ENCODE assay signal across 1 cellular context in the genomic region with DNA sequence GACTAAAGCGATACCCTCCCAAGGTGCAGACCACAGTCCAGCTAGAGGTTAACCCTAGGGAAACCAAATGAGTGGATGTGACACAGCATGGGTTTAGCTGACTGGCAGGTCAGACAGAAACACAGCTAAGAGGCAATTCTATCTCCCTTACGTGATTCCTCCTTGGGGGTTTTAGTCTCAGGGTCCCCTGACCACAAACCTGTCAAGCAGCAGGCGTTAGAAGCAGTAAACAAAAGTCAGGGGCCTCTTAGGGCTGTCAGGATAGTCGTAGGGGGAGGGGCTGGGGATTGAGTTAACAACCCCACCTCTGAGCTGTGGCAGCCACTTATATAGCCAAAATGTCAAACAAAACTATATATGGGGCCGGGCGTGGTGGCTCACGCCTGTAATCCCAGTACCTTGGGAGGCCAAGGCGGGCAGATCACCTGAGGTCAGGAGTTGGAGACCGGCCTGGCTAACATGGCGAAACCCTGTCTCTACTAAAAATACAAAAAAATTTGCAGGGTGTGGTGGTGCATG.
TF ChIP-seq lines count a peak whose summit lies in the region.

No MANE protein-coding gene starts in this region.

TF ChIP-seq in GM12878, 131 proteins besides CTCF, POLR2A, EP300 and RAD21:
- TF ChIP-seq CHD2 (IDR thresholded peaks at IDR 0.05; ENCODE audit: borderline replicate concordance, low read depth, low read length) (no peak), NR2F1 (conservative IDR thresholded peaks at IDR 0.05) (0 out of 2 replicates have a peak, but pooled peaks have one; percentile 30), BACH1 (IDR thresholded peaks at IDR 0.05; ENCODE audit: borderline replicate concordance) (no peak)
- TF ChIP-seq, protein P1, sequence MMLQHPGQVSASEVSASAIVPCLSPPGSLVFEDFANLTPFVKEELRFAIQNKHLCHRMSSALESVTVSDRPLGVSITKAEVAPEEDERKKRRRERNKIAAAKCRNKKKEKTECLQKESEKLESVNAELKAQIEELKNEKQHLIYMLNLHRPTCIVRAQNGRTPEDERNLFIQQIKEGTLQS (IDR thresholded peaks at IDR 0.05; ENCODE audit: borderline replicate concordance, extremely low read depth, low read depth, low read length) = no peak
- TF ChIP-seq, protein P2, sequence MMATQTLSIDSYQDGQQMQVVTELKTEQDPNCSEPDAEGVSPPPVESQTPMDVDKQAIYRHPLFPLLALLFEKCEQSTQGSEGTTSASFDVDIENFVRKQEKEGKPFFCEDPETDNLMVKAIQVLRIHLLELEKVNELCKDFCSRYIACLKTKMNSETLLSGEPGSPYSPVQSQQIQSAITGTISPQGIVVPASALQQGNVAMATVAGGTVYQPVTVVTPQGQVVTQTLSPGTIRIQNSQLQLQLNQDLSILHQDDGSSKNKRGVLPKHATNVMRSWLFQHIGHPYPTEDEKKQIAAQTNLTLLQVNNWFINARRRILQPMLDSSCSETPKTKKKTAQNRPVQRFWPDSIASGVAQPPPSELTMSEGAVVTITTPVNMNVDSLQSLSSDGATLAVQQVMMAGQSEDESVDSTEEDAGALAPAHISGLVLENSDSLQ (IDR thresholded peaks at IDR 0.05) = peak; percentile 58
